In genomic region chr17:76506408-76507328, GRCh38 we compare ENCODE assay signal across 1 cellular context.
TF ChIP-seq lines count a peak whose summit lies in the region.

No MANE protein-coding gene starts in this region.

TF ChIP-seq in K562, 482 proteins besides CTCF, POLR2A, EP300 and RAD21 (continued from another document and continues in another):
- TF ChIP-seq GTF3C2 (IDR thresholded peaks at IDR 0.05; ENCODE audit: borderline replicate concordance, extremely low read depth, insufficient read length), result no peak
- TF ChIP-seq KLF6 (CRISPR knock-in tag; IDR thresholded peaks at IDR 0.05; ENCODE audit: borderline replicate concordance), result no peak
- TF ChIP-seq, protein P1, sequence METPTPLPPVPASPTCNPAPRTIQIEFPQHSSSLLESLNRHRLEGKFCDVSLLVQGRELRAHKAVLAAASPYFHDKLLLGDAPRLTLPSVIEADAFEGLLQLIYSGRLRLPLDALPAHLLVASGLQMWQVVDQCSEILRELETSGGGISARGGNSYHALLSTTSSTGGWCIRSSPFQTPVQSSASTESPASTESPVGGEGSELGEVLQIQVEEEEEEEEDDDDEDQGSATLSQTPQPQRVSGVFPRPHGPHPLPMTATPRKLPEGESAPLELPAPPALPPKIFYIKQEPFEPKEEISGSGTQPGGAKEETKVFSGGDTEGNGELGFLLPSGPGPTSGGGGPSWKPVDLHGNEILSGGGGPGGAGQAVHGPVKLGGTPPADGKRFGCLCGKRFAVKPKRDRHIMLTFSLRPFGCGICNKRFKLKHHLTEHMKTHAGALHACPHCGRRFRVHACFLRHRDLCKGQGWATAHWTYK (CRISPR knock-in tag; IDR thresholded peaks at IDR 0.05), result no peak
- no peak for TF ChIP-seq ZFP1 (CRISPR knock-in tag; IDR thresholded peaks at IDR 0.05)
- TF ChIP-seq ESRRA (IDR thresholded peaks at IDR 0.05; ENCODE audit: borderline replicate concordance, low read depth), result peak; percentile 14; the same call in 1 of the 2 replicates
- TF ChIP-seq TEAD1 (CRISPR knock-in tag; IDR thresholded peaks at IDR 0.05), result no peak
- TF ChIP-seq ZNF41 (CRISPR knock-in tag; conservative IDR thresholded peaks at IDR 0.05), result no peak
- no peak for TF ChIP-seq NR2F6 (CRISPR knock-in tag; IDR thresholded peaks at IDR 0.05)
- TF ChIP-seq ZBTB17 (CRISPR knock-in tag; IDR thresholded peaks at IDR 0.05), result no peak
- TF ChIP-seq ZFP36 (IDR thresholded peaks at IDR 0.05; ENCODE audit: low read depth, low read length, partially characterized antibody), result no peak
- no peak for TF ChIP-seq ZKSCAN1 (IDR thresholded peaks at IDR 0.05; ENCODE audit: low read depth, low read length)
- TF ChIP-seq KAT2B (IDR thresholded peaks at IDR 0.05; ENCODE audit: low read depth, low read length), result no peak
- peak; percentile 69; the same call in 1 of the 2 replicates for TF ChIP-seq EP400 (IDR thresholded peaks at IDR 0.05)
- TF ChIP-seq SPI1 (IDR thresholded peaks at IDR 0.05; ENCODE audit: borderline replicate concordance, low read depth, low read length), result no peak
- TF ChIP-seq NR3C1 (CRISPR knock-in tag; IDR thresholded peaks at IDR 0.05), result no peak
- TF ChIP-seq E4F1 (CRISPR knock-in tag; IDR thresholded peaks at IDR 0.05; ENCODE audit: borderline replicate concordance), result no peak
- no peak for TF ChIP-seq FOXM1 (IDR thresholded peaks at IDR 0.05; ENCODE audit: low read depth)
- TF ChIP-seq FOXM1 (CRISPR knock-in tag; IDR thresholded peaks at IDR 0.05; ENCODE audit: low read depth), result no peak
- TF ChIP-seq PRMT5 (CRISPR knock-in tag; IDR thresholded peaks at IDR 0.05), result no peak
- TF ChIP-seq, protein P2, sequence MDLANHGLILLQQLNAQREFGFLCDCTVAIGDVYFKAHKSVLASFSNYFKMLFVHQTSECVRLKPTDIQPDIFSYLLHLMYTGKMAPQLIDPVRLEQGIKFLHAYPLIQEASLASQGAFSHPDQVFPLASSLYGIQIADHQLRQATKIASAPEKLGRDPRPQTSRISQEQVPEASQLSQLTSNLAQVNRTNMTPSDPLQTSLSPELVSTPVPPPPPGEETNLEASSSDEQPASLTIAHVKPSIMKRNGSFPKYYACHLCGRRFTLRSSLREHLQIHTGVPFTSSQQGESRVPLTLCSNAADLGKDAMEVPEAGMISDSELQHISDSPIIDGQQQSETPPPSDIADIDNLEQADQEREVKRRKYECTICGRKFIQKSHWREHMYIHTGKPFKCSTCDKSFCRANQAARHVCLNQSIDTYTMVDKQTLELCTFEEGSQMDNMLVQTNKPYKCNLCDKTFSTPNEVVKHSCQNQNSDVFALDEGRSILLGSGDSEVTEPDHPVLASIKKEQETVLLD (IDR thresholded peaks at IDR 0.05), result no peak
- no peak for TF ChIP-seq FOS (IDR thresholded peaks at IDR 0.05; ENCODE audit: extremely low read depth, insufficient read length)
- TF ChIP-seq ZNF444 (CRISPR knock-in tag; IDR thresholded peaks at IDR 0.05), result no peak
- no peak for TF ChIP-seq RBM15 (IDR thresholded peaks at IDR 0.05; ENCODE audit: insufficient read depth, low read length)
- no peak for TF ChIP-seq HNRNPUL1 (IDR thresholded peaks at IDR 0.05; ENCODE audit: low read length)
- no peak for TF ChIP-seq RBM25 (IDR thresholded peaks at IDR 0.05; ENCODE audit: low read depth, low read length, severe bottlenecking)
- no peak for TF ChIP-seq ELF4 (CRISPR knock-in tag; IDR thresholded peaks at IDR 0.05)
- no peak for TF ChIP-seq SETDB1 (IDR thresholded peaks at IDR 0.05; ENCODE audit: low read length)
- no peak for TF ChIP-seq ZC3H11A (IDR thresholded peaks at IDR 0.05; ENCODE audit: low read depth, low read length)
- no peak; the same call in 1 of the 2 replicates for TF ChIP-seq MTA3 (IDR thresholded peaks at IDR 0.05; ENCODE audit: borderline replicate concordance)
- peak; percentile 52 for TF ChIP-seq USF2 (CRISPR knock-in tag; IDR thresholded peaks at IDR 0.05)
- no peak for TF ChIP-seq FOXA3 (CRISPR knock-in tag; conservative IDR thresholded peaks at IDR 0.05 in 1 of 2, IDR thresholded peaks at IDR 0.05 in 1 of 2)
- no peak for TF ChIP-seq STAT6 (CRISPR knock-in tag; IDR thresholded peaks at IDR 0.05)
- TF ChIP-seq MECOM (CRISPR knock-in tag; IDR thresholded peaks at IDR 0.05), result no peak
- TF ChIP-seq JUN (IDR thresholded peaks at IDR 0.05; ENCODE audit: borderline replicate concordance, low read depth, low read length), result peak; percentile 51; the same call in 1 of the 2 replicates
- TF ChIP-seq JUN (CRISPR knock-in tag; IDR thresholded peaks at IDR 0.05; ENCODE audit: borderline replicate concordance), result no peak
- TF ChIP-seq CC2D1A (IDR thresholded peaks at IDR 0.05), result peak; percentile 84; the same call in 1 of the 2 replicates
- no peak for TF ChIP-seq MBD2 (IDR thresholded peaks at IDR 0.05; ENCODE audit: borderline replicate concordance, low read depth)
- no peak for TF ChIP-seq RBM17 (IDR thresholded peaks at IDR 0.05; ENCODE audit: borderline replicate concordance, low read depth, low read length)
- TF ChIP-seq HDGF (IDR thresholded peaks at IDR 0.05), result no peak
- TF ChIP-seq BCL6 (CRISPR knock-in tag; IDR thresholded peaks at IDR 0.05), result no peak
- TF ChIP-seq OTX1 (CRISPR knock-in tag; IDR thresholded peaks at IDR 0.05), result no peak
- TF ChIP-seq RB1 (IDR thresholded peaks at IDR 0.05; ENCODE audit: low read depth), result peak; percentile 64
- TF ChIP-seq XRCC4 (IDR thresholded peaks at IDR 0.05; ENCODE audit: extremely low read depth, insufficient read depth, insufficient read length), result no peak
- peak in 1 of 2 experiments; percentile 35; a peak in 1 of 4 replicates for TF ChIP-seq MAZ (CRISPR knock-in tag; conservative IDR thresholded peaks at IDR 0.05 in 1 of 2, IDR thresholded peaks at IDR 0.05 in 1 of 2)
- TF ChIP-seq ZNF324 (CRISPR knock-in tag; IDR thresholded peaks at IDR 0.05), result no peak
- no peak for TF ChIP-seq SP2 (IDR thresholded peaks at IDR 0.05; ENCODE audit: extremely low read depth, low read depth, low read length, poor library complexity, severe bottlenecking)
- TF ChIP-seq YY1 (IDR thresholded peaks at IDR 0.05; ENCODE audit: borderline replicate concordance in 1 of 3, control insufficient read depth in 1 of 3, extremely low read depth in 1 of 3, insufficient read depth in 3 of 3, insufficient read length in 1 of 3, insufficient replicate concordance in 2 of 3, low read depth in 1 of 3, low read length in 2 of 3), result peak in 1 of 3 experiments; percentile 42
- no peak for TF ChIP-seq THRA (IDR thresholded peaks at IDR 0.05)
- TF ChIP-seq, protein P3, sequence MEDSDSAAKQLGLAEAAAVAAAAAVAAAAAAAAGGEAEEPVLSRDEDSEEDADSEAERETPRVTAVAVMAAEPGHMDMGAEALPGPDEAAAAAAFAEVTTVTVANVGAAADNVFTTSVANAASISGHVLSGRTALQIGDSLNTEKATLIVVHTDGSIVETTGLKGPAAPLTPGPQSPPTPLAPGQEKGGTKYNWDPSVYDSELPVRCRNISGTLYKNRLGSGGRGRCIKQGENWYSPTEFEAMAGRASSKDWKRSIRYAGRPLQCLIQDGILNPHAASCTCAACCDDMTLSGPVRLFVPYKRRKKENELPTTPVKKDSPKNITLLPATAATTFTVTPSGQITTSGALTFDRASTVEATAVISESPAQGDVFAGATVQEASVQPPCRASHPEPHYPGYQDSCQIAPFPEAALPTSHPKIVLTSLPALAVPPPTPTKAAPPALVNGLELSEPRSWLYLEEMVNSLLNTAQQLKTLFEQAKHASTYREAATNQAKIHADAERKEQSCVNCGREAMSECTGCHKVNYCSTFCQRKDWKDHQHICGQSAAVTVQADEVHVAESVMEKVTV (CRISPR knock-in tag; IDR thresholded peaks at IDR 0.05), result peak; percentile 81
- 0 out of 2 replicates have a peak, but pooled peaks have one; percentile 39 for TF ChIP-seq KLF16 (IDR thresholded peaks at IDR 0.05)
- TF ChIP-seq NKRF (IDR thresholded peaks at IDR 0.05; ENCODE audit: borderline replicate concordance), result no peak
- TF ChIP-seq KLF13 (tag; IDR thresholded peaks at IDR 0.05; ENCODE audit: borderline replicate concordance, low read depth), result no peak
- no peak for TF ChIP-seq CHD2 (IDR thresholded peaks at IDR 0.05; ENCODE audit: low read depth, low read length)
